ENCODE assay signal across 16 cellular contexts in the genomic region with DNA sequence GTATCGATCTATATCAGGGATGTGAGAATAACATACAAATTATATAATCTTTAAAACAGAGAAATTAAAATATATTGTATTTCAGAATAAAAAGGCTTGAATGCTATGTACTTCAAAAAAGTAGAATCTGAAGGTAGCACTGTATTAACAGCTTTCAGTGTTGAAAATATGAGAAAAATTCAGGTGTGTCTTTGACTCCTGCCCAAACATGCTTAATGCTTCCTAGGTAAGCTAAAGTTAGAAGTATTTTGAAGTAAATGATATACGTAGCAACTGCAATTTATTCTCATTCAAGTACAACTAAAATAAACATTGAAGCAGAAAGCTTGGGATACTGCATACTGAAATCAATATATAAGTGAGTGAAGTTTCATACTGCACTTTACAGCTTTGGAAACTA.
"Had no signal": no experiment of that assay in that cellular context is flagged by ENCODE, and none has a peak within 500 bp of the region (broad histone marks: within the 10 kb centered on the region; RNA-seq: fewer than 3 reads in every experiment).

No MANE protein-coding gene starts in this region.

- H3K27ac ChIP-seq: gastroesophageal sphincter, ovary, right atrium auricular region, sigmoid colon had no signal

- H3K27me3 ChIP-seq: gastroesophageal sphincter, ovary, right atrium auricular region, sigmoid colon had no signal

- H3K27me3 Mint-ChIP-seq: naive thymus-derived CD8-positive, alpha-beta T cell had no signal

- H3K4me3 Mint-ChIP-seq: immature natural killer cell; naive thymus-derived CD8-positive, alpha-beta T cell had no signal

- H3K4me1 ChIP-seq: gastroesophageal sphincter, right atrium auricular region, sigmoid colon had no signal

- H3K36me3 ChIP-seq: gastroesophageal sphincter, ovary, right atrium auricular region, sigmoid colon had no signal

- ATAC-seq: esophagus mucosa; gastroesophageal sphincter; mucosa of descending colon; naive thymus-derived CD8-positive, alpha-beta T cell had no signal

- H3K27ac Mint-ChIP-seq: immature natural killer cell; naive thymus-derived CD8-positive, alpha-beta T cell had no signal

- H3K36me3 Mint-ChIP-seq: immature natural killer cell; naive thymus-derived CD8-positive, alpha-beta T cell had no signal

- H3K9me3 ChIP-seq: gastroesophageal sphincter, mucosa of descending colon, ovary, sigmoid colon had no signal

- H3K4me3 ChIP-seq: gastroesophageal sphincter, mucosa of descending colon, ovary, right atrium auricular region, sigmoid colon, skin epidermis had no signal

- H3K4me1 Mint-ChIP-seq: immature natural killer cell; naive thymus-derived CD8-positive, alpha-beta T cell had no signal

- DNase-seq: cerebellar nuclear complex; dermis blood vessel endothelial cell; glutamatergic neuron; immature natural killer cell; mucosa of descending colon; naive thymus-derived CD8-positive, alpha-beta T cell; nucleus accumbens; ovary; sigmoid colon; stimulated activated CD4-positive, alpha-beta T cell treated with anti-CD3 and anti-CD28 coated beads, Interleukin-12 subunit alpha, Interleukin-12 subunit beta, amount 100 ng/mL, for 4 hours; stimulated activated CD4-positive, alpha-beta T cell treated with anti-CD3 and anti-CD28 coated beads, Interleukin-2, amount 100 ng/mL, for 48 hours; stimulated activated naive CD4-positive, alpha-beta T cell treated with Interleukin-2 at 50 U/mL for 16 hours had no signal
